ENCODE assay signal across 8 cellular contexts in genomic region chr22:23893957-23894709, GRCh38. TPM values are rescaled to one million over a fixed set of nuclear protein-coding genes. Genes with fewer than 3 reads are reported as not detected.
DNase-seq lines count a peak whose midpoint lies in the region; ATAC-seq and TF ChIP-seq lines count a peak whose summit lies in the region.

Gene MIF, plus strand, starts transcription at chr22:23894383. Its CDS starts 92 bp downstream, at chr22:23894475.

- peak within 1 kb of the TSS; percentile 96 for H3K27ac Mint-ChIP-seq in activated naive CD4-positive, alpha-beta T cell treated with anti-CD3 and anti-CD28 coated beads, Interleukin-2, amount 50 U/mL, for 24 hours

- H3K4me1 Mint-ChIP-seq in activated naive CD4-positive, alpha-beta T cell treated with anti-CD3 and anti-CD28 coated beads, Interleukin-2, amount 50 U/mL, for 24 hours, result peaks cover 26% of the 10 kb centered on the region

- H3K4me3 Mint-ChIP-seq in activated naive CD4-positive, alpha-beta T cell treated with anti-CD3 and anti-CD28 coated beads, Interleukin-2, amount 50 U/mL, for 24 hours, result peak within 1 kb of the TSS; percentile 93

- H3K4me3 ChIP-seq in GM12864 (ENCODE audit: low read depth, low read length), result peak within 1 kb of the TSS; percentile 73

- peaks cover 12% of the 10 kb centered on the region for H3K36me3 Mint-ChIP-seq in activated naive CD4-positive, alpha-beta T cell treated with anti-CD3 and anti-CD28 coated beads, Interleukin-2, amount 50 U/mL, for 24 hours

- peak within 1 kb of the TSS; percentile 97 for H3K27ac ChIP-seq in temporal lobe (ENCODE audit: low read depth, low read length)

- ATAC-seq in HG02588 (IDR thresholded peaks at IDR 0.05; ENCODE audit: unreplicated experiment) (peak; percentile 82), SK-N-SH treated with all-trans-retinoic acid at 6 μM for 48 hours (peak; percentile 89), omental fat pad (ENCODE audit: low FRiP score) (peak; percentile 91)

- TF ChIP-seq CTCF in GM12864 (IDR thresholded peaks at IDR 0.05; ENCODE audit: low read depth, low read length, missing control alignments), result peak; percentile 92
- peak in 1 of 3 donors; percentile 57 for TF ChIP-seq CTCF in omental fat pad (IDR thresholded peaks at IDR 0.05)

- H3K9me3 Mint-ChIP-seq in activated naive CD4-positive, alpha-beta T cell treated with anti-CD3 and anti-CD28 coated beads, Interleukin-2, amount 50 U/mL, for 24 hours, result no peaks in the 10 kb centered on the region

- no peaks in the 10 kb centered on the region for H3K27me3 Mint-ChIP-seq in activated naive CD4-positive, alpha-beta T cell treated with anti-CD3 and anti-CD28 coated beads, Interleukin-2, amount 50 U/mL, for 24 hours

- DNase-seq in GM12864 (ENCODE audit: low read depth), result peak; percentile 78
- peak; percentile 82 for DNase-seq in NCI-H1048 (lab: John Stamatoyannopoulos, UW)
- peak; percentile 34 for DNase-seq in glomerular endothelial cell (ENCODE audit: extremely low read depth, low read depth, low spot score)
- peak; percentile 87 for DNase-seq in omental fat pad (ENCODE audit: low spot score)

TF ChIP-seq in SK-N-SH treated with all-trans-retinoic acid at 6 μM for 48 hours, 23 proteins besides CTCF, POLR2A, EP300 and RAD21:
- TF ChIP-seq GLIS3 (CRISPR knock-in tag; IDR thresholded peaks at IDR 0.05) (no peak), ESRRG (CRISPR knock-in tag; IDR thresholded peaks at IDR 0.05) (no peak), RARB (CRISPR knock-in tag; IDR thresholded peaks at IDR 0.05) (no peak), SNAI2 (CRISPR knock-in tag; IDR thresholded peaks at IDR 0.05) (no peak), PATZ1 (CRISPR knock-in tag; IDR thresholded peaks at IDR 0.05; ENCODE audit: borderline replicate concordance) (no peak), ZNF70 (CRISPR knock-in tag; IDR thresholded peaks at IDR 0.05) (no peak), ARNTL (CRISPR knock-in tag; IDR thresholded peaks at IDR 0.05; ENCODE audit: borderline replicate concordance, low read depth) (no peak), OSR1 (CRISPR knock-in tag; IDR thresholded peaks at IDR 0.05) (no peak), ZNF8 (CRISPR knock-in tag; IDR thresholded peaks at IDR 0.05) (no peak), CREB5 (CRISPR knock-in tag; IDR thresholded peaks at IDR 0.05; ENCODE audit: low read depth) (no peak), BACH2 (CRISPR knock-in tag; IDR thresholded peaks at IDR 0.05; ENCODE audit: borderline replicate concordance) (no peak), ZFP3 (CRISPR knock-in tag; IDR thresholded peaks at IDR 0.05) (no peak), TSHZ2 (CRISPR knock-in tag; IDR thresholded peaks at IDR 0.05) (no peak), ZFP30 (CRISPR knock-in tag; IDR thresholded peaks at IDR 0.05) (no peak), CSRNP3 (CRISPR knock-in tag; IDR thresholded peaks at IDR 0.05) (no peak), TCF4 (CRISPR knock-in tag; IDR thresholded peaks at IDR 0.05; ENCODE audit: borderline replicate concordance) (no peak)

RNA-seq across cellular contexts. Expression of gene MIF, which starts in this region (rescaled TPM):
- 628 and 690 TPM in 2 replicates for total RNA-seq in glomerular endothelial cell
- total RNA-seq in omental fat pad, result 100 to 1,000 TPM; 136 to 255 (median 235) TPM
- total RNA-seq in temporal lobe, result 77.7 TPM

Comparison
In these comparisons a context has a peak if more than half of its experiments do, and no peak if none do; other contexts are left out.
1. Peak in every context shown above with its lines: DNase-seq, ATAC-seq, H3K4me3 ChIP-seq and H3K27ac ChIP-seq.
2. DNase-seq: peak in every context shown above with its lines; median percentile 87 in omental fat pad; 82 in NCI-H1048; 78 in GM12864; 34 in glomerular endothelial cell.